Comparison of ENCODE assay signal across 25 cellular contexts in the genomic region with DNA sequence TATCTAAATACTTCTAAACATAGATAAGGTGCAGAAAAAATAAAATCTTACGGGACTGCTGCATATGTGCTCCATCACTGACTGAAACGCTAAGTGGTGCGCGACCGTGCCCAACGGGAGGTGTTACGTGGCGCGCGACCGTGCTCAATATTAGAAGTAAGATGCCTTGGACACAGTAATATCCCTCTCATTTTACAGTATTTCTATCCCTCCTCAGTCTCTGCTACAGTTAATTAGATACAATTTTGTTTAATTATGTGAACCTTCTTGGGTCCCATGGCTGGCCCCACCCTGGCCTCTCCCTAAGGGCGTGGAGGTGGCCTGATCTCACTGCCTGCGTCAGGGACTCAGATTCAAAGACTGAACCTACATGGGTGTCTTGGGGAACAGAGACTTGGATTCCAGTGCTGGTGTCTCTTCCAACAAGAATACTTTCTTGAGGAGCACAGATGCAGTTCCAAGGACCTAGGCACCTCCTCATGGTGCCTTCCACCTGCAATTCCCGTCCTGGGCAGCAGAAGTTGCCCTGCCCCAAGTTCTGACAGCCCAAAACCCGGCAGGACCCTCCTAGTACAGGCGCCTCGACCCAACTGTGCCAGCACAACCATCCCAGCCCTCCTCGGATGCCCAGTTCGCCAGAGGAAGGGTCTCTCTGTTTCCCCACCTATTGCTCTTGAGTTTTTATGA. TPM values are rescaled to one million over a fixed set of nuclear protein-coding genes. Genes with fewer than 3 reads are reported as not detected.
"Had no signal": no experiment of that assay in that cellular context is flagged by ENCODE, and none has a peak within 500 bp of the region (broad histone marks: within the 10 kb centered on the region; RNA-seq: fewer than 3 reads in every experiment).

No MANE protein-coding gene starts in this region.

- H3K9me3 Mint-ChIP-seq: activated CD4-positive, alpha-beta T cell treated with anti-CD3 and anti-CD28 coated beads, Interleukin-2, amount 10 ng/mL, durations not matched to agents 7 days and 5 days; activated T-cell treated with anti-CD3 and anti-CD28 coated beads, Interleukin-2, amount 50 U/mL, for 24 hours; activated T-cell treated with anti-CD3 and anti-CD28 coated beads, Interleukin-2, amount 50 U/mL, for 72 hours had no signal

- FAIRE-seq: endometrium, endothelial cell of umbilical vein had no signal

- DNase-seq: activated CD4-positive, alpha-beta memory T cell treated with anti-CD3 and anti-CD28 coated beads, Interleukin-2, amount 10 ng/mL, durations not matched to agents 7 days and 5 days; activated CD4-positive, alpha-beta T cell treated with anti-CD3 and anti-CD28 coated beads for 1 hour; activated CD4-positive, alpha-beta T cell treated with anti-CD3 and anti-CD28 coated beads for 4 hours; activated CD4-positive, alpha-beta T cell treated with anti-CD3 and anti-CD28 coated beads, Interleukin-2, amount 10 ng/mL, durations not matched to agents 7 days and 5 days; activated CD4-positive, alpha-beta T cell treated with anti-CD3 and anti-CD28 coated beads, Interleukin-2, amount 50 U/mL, for 4 hours; activated gamma-delta T cell; activated naive CD4-positive, alpha-beta T cell; activated naive CD4-positive, alpha-beta T cell treated with anti-CD3 and anti-CD28 coated beads, Interleukin-2, amount 10 ng/mL, durations not matched to agents 7 days and 5 days; activated naive CD8-positive, alpha-beta T cell treated with anti-CD3 and anti-CD28 coated beads, Interleukin-2, amount 10 ng/mL, durations not matched to agents 7 days and 5 days; activated T-cell treated with anti-CD3 and anti-CD28 coated beads, Interleukin-2, amount 50 U/mL, for 24 hours; activated T-cell treated with anti-CD3 and anti-CD28 coated beads, Interleukin-2, amount 50 U/mL, for 72 hours; body of pancreas; central memory CD4-positive, alpha-beta T cell; cerebellar nuclear complex; colonic mucosa; effector CD8-positive, alpha-beta T cell; foreskin fibroblast; gastrocnemius medialis; glutamatergic neuron; heart left ventricle; T-helper 2 cell had no signal

- H3K36me3 ChIP-seq: colonic mucosa, gastrocnemius medialis, heart left ventricle had no signal

- ATAC-seq: activated naive CD4-positive, alpha-beta T cell treated with anti-CD3 and anti-CD28 coated beads, Interleukin-2, amount 50 U/mL, for 72 hours; activated T-cell treated with anti-CD3 and anti-CD28 coated beads, Interleukin-2, amount 50 U/mL, for 72 hours; body of pancreas; gastrocnemius medialis; heart left ventricle; WTC11 had no signal

- H3K4me3 Mint-ChIP-seq: activated CD4-positive, alpha-beta memory T cell treated with anti-CD3 and anti-CD28 coated beads, Interleukin-2, amount 10 ng/mL, durations not matched to agents 7 days and 5 days; activated CD4-positive, alpha-beta T cell treated with anti-CD3 and anti-CD28 coated beads, Interleukin-2, amount 10 ng/mL, durations not matched to agents 7 days and 5 days; activated naive CD4-positive, alpha-beta T cell treated with anti-CD3 and anti-CD28 coated beads, Interleukin-2, amount 10 ng/mL, durations not matched to agents 7 days and 5 days; activated naive CD8-positive, alpha-beta T cell treated with anti-CD3 and anti-CD28 coated beads, Interleukin-2, amount 10 ng/mL, durations not matched to agents 7 days and 5 days; activated T-cell treated with anti-CD3 and anti-CD28 coated beads, Interleukin-2, amount 50 U/mL, for 24 hours; activated T-cell treated with anti-CD3 and anti-CD28 coated beads, Interleukin-2, amount 50 U/mL, for 72 hours; WTC11 had no signal

- H3K27me3 ChIP-seq: body of pancreas, colonic mucosa, gastrocnemius medialis, heart left ventricle had no signal

- H3K27ac Mint-ChIP-seq: activated CD4-positive, alpha-beta memory T cell treated with anti-CD3 and anti-CD28 coated beads, Interleukin-2, amount 10 ng/mL, durations not matched to agents 7 days and 5 days; activated CD4-positive, alpha-beta T cell treated with anti-CD3 and anti-CD28 coated beads, Interleukin-2, amount 10 ng/mL, durations not matched to agents 7 days and 5 days; activated naive CD4-positive, alpha-beta T cell treated with anti-CD3 and anti-CD28 coated beads, Interleukin-2, amount 10 ng/mL, durations not matched to agents 7 days and 5 days; activated naive CD4-positive, alpha-beta T cell treated with anti-CD3 and anti-CD28 coated beads, Interleukin-2, amount 50 U/mL, for 72 hours; activated naive CD8-positive, alpha-beta T cell treated with anti-CD3 and anti-CD28 coated beads, Interleukin-2, amount 10 ng/mL, durations not matched to agents 7 days and 5 days; activated T-cell treated with anti-CD3 and anti-CD28 coated beads, Interleukin-2, amount 50 U/mL, for 24 hours; activated T-cell treated with anti-CD3 and anti-CD28 coated beads, Interleukin-2, amount 50 U/mL, for 72 hours; WTC11 had no signal

- H3K4me1 Mint-ChIP-seq: activated CD4-positive, alpha-beta memory T cell treated with anti-CD3 and anti-CD28 coated beads, Interleukin-2, amount 10 ng/mL, durations not matched to agents 7 days and 5 days; activated CD4-positive, alpha-beta T cell treated with anti-CD3 and anti-CD28 coated beads, Interleukin-2, amount 10 ng/mL, durations not matched to agents 7 days and 5 days; activated naive CD4-positive, alpha-beta T cell treated with anti-CD3 and anti-CD28 coated beads, Interleukin-2, amount 10 ng/mL, durations not matched to agents 7 days and 5 days; activated naive CD8-positive, alpha-beta T cell treated with anti-CD3 and anti-CD28 coated beads, Interleukin-2, amount 10 ng/mL, durations not matched to agents 7 days and 5 days; WTC11 had no signal

- H3K36me3 Mint-ChIP-seq: activated naive CD4-positive, alpha-beta T cell treated with anti-CD3 and anti-CD28 coated beads, Interleukin-2, amount 10 ng/mL, durations not matched to agents 7 days and 5 days; activated naive CD4-positive, alpha-beta T cell treated with anti-CD3 and anti-CD28 coated beads, Interleukin-2, amount 50 U/mL, for 72 hours; activated naive CD8-positive, alpha-beta T cell treated with anti-CD3 and anti-CD28 coated beads, Interleukin-2, amount 10 ng/mL, durations not matched to agents 7 days and 5 days had no signal

- H3K4me3 ChIP-seq: body of pancreas, colonic mucosa, gastrocnemius medialis, heart left ventricle had no signal

RNA-seq across cellular contexts. Expression of gene PARD6G, which starts 59.2 kb away (rescaled TPM):
- total RNA-seq: activated T-cell treated with anti-CD3 and anti-CD28 coated beads, Interleukin-2, amount 50 U/mL, for 72 hours had no signal
